Comparison of ENCODE assay signal across 8 cellular contexts in genomic region chr9:104094534-104095020, GRCh38. TPM values are rescaled to one million over a fixed set of nuclear protein-coding genes. Genes with fewer than 3 reads are reported as not detected.
DNase-seq lines count a peak whose midpoint lies in the region; ATAC-seq and TF ChIP-seq lines count a peak whose summit lies in the region.

No MANE protein-coding gene starts in this region.

- H3K36me3 ChIP-seq in HUES6 (ENCODE audit: control insufficient read depth, insufficient read depth, low read length) (peaks cover 4% of the 10 kb centered on the region; the same call in 1 of the 2 replicates), adrenal gland (replicated peaks in 1 of 2) (no peaks in the 10 kb centered on the region), lung (ENCODE audit: control insufficient read depth in 2 of 2, insufficient read depth in 2 of 2, low read length in 2 of 2) (no peaks in the 10 kb centered on the region)

- DNase-seq in Calu3 (no peak), adrenal gland (no peak), lung (ENCODE audit: low spot score) (no peak), C1 segment of cervical spinal cord (lab: John Stamatoyannopoulos, UW) (no peak), kidney tubule cell (ENCODE audit: low spot score) (no peak)

- 0 to 1% (median 0%) methylated on average over 18 of the region's 18 CpGs for WGBS in adrenal gland, 4 donors
- WGBS in lung, 2 donors, result 0 to 1% methylated on average over 18 of the region's 18 CpGs

- no peaks in the 10 kb centered on the region for H3K9me3 ChIP-seq in HUES6 (ENCODE audit: control insufficient read depth, insufficient read depth, low read depth, low read length)
- H3K9me3 ChIP-seq in adrenal gland (replicated peaks in 1 of 3), result no peaks in the 10 kb centered on the region
- H3K9me3 ChIP-seq in lung (ENCODE audit: control insufficient read depth in 2 of 2, insufficient read depth in 1 of 2, low read length in 1 of 2), result no peaks in the 10 kb centered on the region

- TF ChIP-seq CTCF in Calu3 (IDR thresholded peaks at IDR 0.05; ENCODE audit: unreplicated experiment) (no peak), adrenal gland (IDR thresholded peaks at IDR 0.05) (no peak), lung (IDR thresholded peaks at IDR 0.05; ENCODE audit: control extremely low read depth, extremely low read depth) (no peak)

- peak overlapping the region; percentile 85 for H3K4me3 Mint-ChIP-seq in Calu3 (ENCODE audit: low read depth, unreplicated experiment)

- 0 out of 2 replicates have a peak, but pooled peaks cover 4% of the 10 kb centered on the region for H3K4me1 ChIP-seq in HUES6 (ENCODE audit: control insufficient read depth, insufficient read depth, low read length)
- peaks cover 7% of the 10 kb centered on the region in 2 donors for H3K4me1 ChIP-seq in adrenal gland (replicated peaks in 1 of 2)
- peaks cover 2 to 12% of the 10 kb centered on the region in 2 donors for H3K4me1 ChIP-seq in lung (ENCODE audit: control insufficient read depth in 2 of 2, insufficient read depth in 2 of 2, low read length in 2 of 2)

- no peaks in the 10 kb centered on the region for H3K27me3 Mint-ChIP-seq in Calu3 (ENCODE audit: unreplicated experiment)

- H3K4me3 ChIP-seq in HUES6 (ENCODE audit: low read depth, low read length) (peak overlapping the region; percentile 98), adrenal gland (peak overlapping the region in 3 of 4 donors; percentile 5 to 94 (median 69)), lung (peak overlapping the region; percentile 97)

- H3K27me3 ChIP-seq in HUES6 (ENCODE audit: control insufficient read depth, insufficient read depth, low read length) (no peaks in the 10 kb centered on the region), adrenal gland (no peaks in the 10 kb centered on the region), lung (ENCODE audit: control insufficient read depth, insufficient read depth) (no peaks in the 10 kb centered on the region)

- ATAC-seq in GM19452 (IDR thresholded peaks at IDR 0.05; ENCODE audit: unreplicated experiment) (peak; percentile 7), lung (ENCODE audit: insufficient read depth, low FRiP score) (no peak), GM18519 (IDR thresholded peaks at IDR 0.05; ENCODE audit: low FRiP score, unreplicated experiment) (no peak)

- intact Hi-C loops in Calu3 (cut with micrococcal nuclease; ENCODE audit: unreplicated experiment), result no loop called here
- intact Hi-C loops in adrenal gland (cut with DNase I), result no loop called here

- H3K9ac ChIP-seq in HUES6 (ENCODE audit: low read length), result peak overlapping the region; percentile 89

- peaks cover 6% of the 10 kb centered on the region for H3K4me1 Mint-ChIP-seq in Calu3 (ENCODE audit: low read depth, unreplicated experiment)

- H3K36me3 Mint-ChIP-seq in Calu3 (ENCODE audit: insufficient read depth, unreplicated experiment), result peaks cover 23% of the 10 kb centered on the region

- no peaks in the 10 kb centered on the region for H3K9me3 Mint-ChIP-seq in Calu3 (ENCODE audit: low read depth, unreplicated experiment)

- BruUV-seq in Calu3 (replicated peaks; lab: Mats Ljungman, UMichigan), result no TSS peak

- no peak for TF ChIP-seq POLR2A in adrenal gland (IDR thresholded peaks at IDR 0.05)

- CTCF ChIA-PET in Calu3 (lab: Charles Lee), result interaction anchor here (0.6 kb wide), 1 partner anchor 1458 kb away, joined by 3 read pairs; no protein-coding TSS in a partner anchor

- H3K27ac Mint-ChIP-seq in Calu3 (ENCODE audit: unreplicated experiment), result peak overlapping the region; percentile 97

- H3K27ac ChIP-seq in HUES6 (ENCODE audit: low read depth, low read length) (peak overlapping the region; percentile 94), adrenal gland (peak overlapping the region in 4 of 5 donors; percentile 96 to 100 (median 97)), lung (ENCODE audit: low read depth in 1 of 2, low read length in 1 of 2) (peak overlapping the region in 1 of 2 donors; percentile 49)

RNA-seq across cellular contexts. Expression of gene SMC2, which starts 0.5 kb away (rescaled TPM):
- 24.0 and 24.4 TPM in 2 replicates for total RNA-seq in Calu3 (2022)
- total RNA-seq in adrenal gland, result 10 to 100 TPM in 2 of 8 donors, 1 to 10 TPM in 6; 4.3 to 11.2 (median 7.3) TPM
- 1 to 10 TPM; 1.1 to 7.6 (median 1.9) TPM for polyA plus RNA-seq in adrenal gland
- total RNA-seq in lung, result 10 to 100 TPM in 1 of 2 donors, 1 to 10 TPM in 1; 7.3 to 18.0 TPM
- 1 to 10 TPM; 2.0 to 3.3 TPM for polyA plus RNA-seq in lung
